In genomic region chr5:95162231-95162992, GRCh38 we compare ENCODE assay signal across 15 cellular contexts.
DNase-seq lines count a peak whose midpoint lies in the region; ATAC-seq lines count a peak whose summit lies in the region.
"Had no signal": no experiment of that assay in that cellular context is flagged by ENCODE, and none has a peak within 500 bp of the region (broad histone marks: within the 10 kb centered on the region; RNA-seq: fewer than 3 reads in every experiment).

No MANE protein-coding gene starts in this region.

- DNase-seq in CD1c-positive myeloid dendritic cell (ENCODE audit: extremely low spot score) (peak; percentile 6), NCI-H69 (lab: John Stamatoyannopoulos, UW) (peak; percentile 75), glomerular visceral epithelial cell (ENCODE audit: extremely low spot score) (peak; percentile 4), dermis blood vessel endothelial cell (no peak), hepatic stellate cell (ENCODE audit: low spot score) (no peak), mesenchymal stem cell (no peak)
- DNase-seq: activated naive CD8-positive, alpha-beta T cell treated with anti-CD3 and anti-CD28 coated beads, Interleukin-2, amount 50 U/mL, for 24 hours; activated T-cell treated with anti-CD3 and anti-CD28 coated beads for 4 hours; CD4-positive, CD25-positive, alpha-beta regulatory T cell; heart left ventricle; NCI-H82 had no signal

- H2BK15ac ChIP-seq in mesenchymal stem cell (ENCODE audit: low read depth, poor library complexity, severe bottlenecking), result no peak overlapping the region

- no peak overlapping the region for H3K4me2 ChIP-seq in mesenchymal stem cell (ENCODE audit: low read length, poor library complexity, severe bottlenecking)

- H2AFZ ChIP-seq in mesenchymal stem cell (ENCODE audit: low read depth, low read length), result no peak overlapping the region

- H3K9me3 ChIP-seq in mesenchymal stem cell (ENCODE audit: control insufficient read depth, low read length), result no peaks in the 10 kb centered on the region
- H3K9me3 ChIP-seq: heart left ventricle had no signal

- no peak overlapping the region for H4K8ac ChIP-seq in mesenchymal stem cell (ENCODE audit: low read length)

- H3K4ac ChIP-seq in mesenchymal stem cell (ENCODE audit: low read depth in 1 of 2, low read length in 2 of 2), result no peak overlapping the region

- H3K27me3 ChIP-seq in mesenchymal stem cell (ENCODE audit: control insufficient read depth in 1 of 2, insufficient read depth in 1 of 2, low read length in 2 of 2), result no peaks in the 10 kb centered on the region
- H3K27me3 ChIP-seq: heart left ventricle had no signal

- no peak overlapping the region for H2AK5ac ChIP-seq in mesenchymal stem cell (ENCODE audit: low read length, severe bottlenecking)

- H3K14ac ChIP-seq in mesenchymal stem cell (ENCODE audit: low read length in 2 of 2), result no peak overlapping the region

- no peak overlapping the region for H4K91ac ChIP-seq in mesenchymal stem cell (ENCODE audit: low read length)

- no peak overlapping the region for H3K23ac ChIP-seq in mesenchymal stem cell (ENCODE audit: low read length in 2 of 2)

- H3K9ac ChIP-seq in mesenchymal stem cell (ENCODE audit: low read length), result no peak overlapping the region

- H2BK120ac ChIP-seq in mesenchymal stem cell (ENCODE audit: low read depth, low read length), result no peak overlapping the region

- H2BK5ac ChIP-seq in mesenchymal stem cell (ENCODE audit: low read depth, low read length, poor library complexity, severe bottlenecking), result no peak overlapping the region

- H3K27ac ChIP-seq in mesenchymal stem cell (ENCODE audit: low read length, poor library complexity, severe bottlenecking), result no peak overlapping the region
- H3K27ac ChIP-seq: heart left ventricle had no signal

- H3K4me3 ChIP-seq in mesenchymal stem cell (ENCODE audit: insufficient read depth in 1 of 2, low read depth in 1 of 2, low read length in 2 of 2), result no peak overlapping the region
- H3K4me3 ChIP-seq: heart left ventricle had no signal

- no peaks in the 10 kb centered on the region for H3K4me1 ChIP-seq in mesenchymal stem cell (ENCODE audit: control insufficient read depth, insufficient read depth, low read depth, low read length)

- no peak overlapping the region for H3K18ac ChIP-seq in mesenchymal stem cell (ENCODE audit: low read depth in 1 of 2, low read length in 2 of 2)

- ATAC-seq in HG03175 (IDR thresholded peaks at IDR 0.05; ENCODE audit: unreplicated experiment) (peak; percentile 61), HG02884 (IDR thresholded peaks at IDR 0.05; ENCODE audit: unreplicated experiment) (no peak)
- ATAC-seq: activated CD4-positive, CD25-positive, alpha-beta regulatory T cell treated with anti-CD3 and anti-CD28 coated beads, Interleukin-2, amount 50 U/mL, for 24 hours; activated naive CD8-positive, alpha-beta T cell treated with anti-CD3 and anti-CD28 coated beads, Interleukin-2, amount 50 U/mL, for 24 hours; heart left ventricle; natural killer cell treated with Interleukin-12 subunit alpha and Interleukin-12 subunit beta and Interleukin-15 and Interleukin-18, amount 100 ng/mL, for 72 hours had no signal

- H2BK12ac ChIP-seq in mesenchymal stem cell (ENCODE audit: low read length in 2 of 2), result no peak overlapping the region

- H3K36me3 ChIP-seq in mesenchymal stem cell (ENCODE audit: control insufficient read depth in 1 of 2, insufficient read depth in 2 of 2, low read depth in 1 of 2, low read length in 2 of 2), result no peaks in the 10 kb centered on the region
- H3K36me3 ChIP-seq: heart left ventricle had no signal

- H3K79me1 ChIP-seq in mesenchymal stem cell (replicated peaks; ENCODE audit: low read length, poor library complexity, severe bottlenecking), result no peaks in the 10 kb centered on the region

Comparison
In these comparisons a context has a peak if more than half of its experiments do, and no peak if none do; other contexts are left out.
1. DNase-seq: peak in CD1c-positive myeloid dendritic cell (single experiment), NCI-H69 (single experiment) and glomerular visceral epithelial cell (single experiment); none in dermis blood vessel endothelial cell (single experiment), hepatic stellate cell (single experiment) and mesenchymal stem cell (single experiment).